Comparison of ENCODE assay signal across 1 cellular context in genomic region chr14:73851567-73852382, GRCh38.
A peak's percentile ranks its signal among the peaks of the same experiment; 100 is the strongest.
TF ChIP-seq lines count a peak whose summit lies in the region.

Gene PTGR2, plus strand, starts transcription at chr14:73851831. Its CDS starts 7,032 bp downstream, at chr14:73858863.

TF ChIP-seq in HepG2, 621 proteins besides CTCF, POLR2A, EP300 and RAD21 (continued from another document and continues in another):
- TF ChIP-seq HNF1A (IDR thresholded peaks at IDR 0.05; ENCODE audit: low read depth) (peak; percentile 5; the same call in 1 of the 2 replicates), HNF1A (CRISPR knock-in tag; IDR thresholded peaks at IDR 0.05; ENCODE audit: borderline replicate concordance) (peak; percentile 26; the same call in 1 of the 2 replicates), KDM2A (CRISPR knock-in tag; IDR thresholded peaks at IDR 0.05; ENCODE audit: borderline replicate concordance, low read depth) (peak; percentile 72), NONO (IDR thresholded peaks at IDR 0.05) (no peak), NONO (CRISPR knock-in tag; conservative IDR thresholded peaks at IDR 0.05) (peak; percentile 54), ZNF747 (CRISPR knock-in tag; IDR thresholded peaks at IDR 0.05; ENCODE audit: borderline replicate concordance) (peak; percentile 58; the same call in 1 of the 2 replicates), TRAFD1 (CRISPR knock-in tag; IDR thresholded peaks at IDR 0.05; ENCODE audit: borderline replicate concordance) (no peak), KDM6A (CRISPR knock-in tag; IDR thresholded peaks at IDR 0.05; ENCODE audit: low read depth) (no peak), BATF2 (CRISPR knock-in tag; IDR thresholded peaks at IDR 0.05) (no peak), TARDBP (CRISPR knock-in tag; IDR thresholded peaks at IDR 0.05) (no peak; the same call in 1 of the 2 replicates), NFIC (IDR thresholded peaks at IDR 0.05; ENCODE audit: low read length) (no peak), NAIF1 (CRISPR knock-in tag; IDR thresholded peaks at IDR 0.05; ENCODE audit: borderline replicate concordance) (no peak), SMAD9 (CRISPR knock-in tag; IDR thresholded peaks at IDR 0.05) (no peak), SUZ12 (IDR thresholded peaks at IDR 0.05; ENCODE audit: low read depth, low read length) (no peak), ZNF563 (CRISPR knock-in tag; IDR thresholded peaks at IDR 0.05) (no peak), ZNF512B (CRISPR knock-in tag; IDR thresholded peaks at IDR 0.05; ENCODE audit: borderline replicate concordance) (no peak), ZBTB8A (CRISPR knock-in tag; IDR thresholded peaks at IDR 0.05; ENCODE audit: borderline replicate concordance, low read depth) (no peak; the same call in 1 of the 2 replicates), ETV5 (CRISPR knock-in tag; IDR thresholded peaks at IDR 0.05; ENCODE audit: borderline replicate concordance) (peak; percentile 87), FOXM1 (CRISPR knock-in tag; IDR thresholded peaks at IDR 0.05) (no peak), SNAPC2 (CRISPR knock-in tag; IDR thresholded peaks at IDR 0.05) (no peak), SP4 (CRISPR knock-in tag; IDR thresholded peaks at IDR 0.05) (peak; percentile 78), ZNF253 (CRISPR knock-in tag; IDR thresholded peaks at IDR 0.05; ENCODE audit: borderline replicate concordance) (no peak), RFX3 (CRISPR knock-in tag; IDR thresholded peaks at IDR 0.05) (no peak), SETDB1 (CRISPR knock-in tag; IDR thresholded peaks at IDR 0.05; ENCODE audit: borderline replicate concordance) (no peak), ZNF335 (CRISPR knock-in tag; IDR thresholded peaks at IDR 0.05) (0 out of 2 replicates have a peak, but pooled peaks have one; percentile 10), MYPOP (CRISPR knock-in tag; IDR thresholded peaks at IDR 0.05) (0 out of 2 replicates have a peak, but pooled peaks have one; percentile 75), MED13 (CRISPR knock-in tag; IDR thresholded peaks at IDR 0.05) (peak; percentile 56; the same call in 1 of the 2 replicates), GFI1 (CRISPR knock-in tag; IDR thresholded peaks at IDR 0.05; ENCODE audit: borderline replicate concordance) (peak; percentile 99), ZNF839 (CRISPR knock-in tag; IDR thresholded peaks at IDR 0.05; ENCODE audit: borderline replicate concordance) (0 out of 2 replicates have a peak, but pooled peaks have one; percentile 15), ZNF124 (CRISPR knock-in tag; IDR thresholded peaks at IDR 0.05) (peak; percentile 70), PAWR (CRISPR knock-in tag; IDR thresholded peaks at IDR 0.05; ENCODE audit: borderline replicate concordance) (no peak), ZFP36L1 (CRISPR knock-in tag; IDR thresholded peaks at IDR 0.05) (0 out of 2 replicates have a peak, but pooled peaks have one; percentile 21), ZBTB25 (CRISPR knock-in tag; IDR thresholded peaks at IDR 0.05) (peak; percentile 44; the same call in 1 of the 2 replicates), SRY (CRISPR knock-in tag; IDR thresholded peaks at IDR 0.05) (no peak), SOX6 (IDR thresholded peaks at IDR 0.05) (no peak), SOX6 (CRISPR knock-in tag; IDR thresholded peaks at IDR 0.05) (peak; percentile 45), ZNF282 (IDR thresholded peaks at IDR 0.05; ENCODE audit: partially characterized antibody) (no peak), ZNF331 (CRISPR knock-in tag; IDR thresholded peaks at IDR 0.05) (no peak), ZNF513 (CRISPR knock-in tag; conservative IDR thresholded peaks at IDR 0.05) (no peak), ZBTB49 (CRISPR knock-in tag; IDR thresholded peaks at IDR 0.05; ENCODE audit: borderline replicate concordance) (no peak), NFYB (CRISPR knock-in tag; IDR thresholded peaks at IDR 0.05) (no peak), ZNF20 (CRISPR knock-in tag; IDR thresholded peaks at IDR 0.05) (no peak), NR2F1 (CRISPR knock-in tag; IDR thresholded peaks at IDR 0.05) (0 out of 4 replicates have a peak, but pooled peaks of 1 of the 2 experiments have one; percentile 19), SP5 (CRISPR knock-in tag; IDR thresholded peaks at IDR 0.05; ENCODE audit: borderline replicate concordance, low read depth) (peak; percentile 70; the same call in 1 of the 2 replicates), ZNF101 (CRISPR knock-in tag; IDR thresholded peaks at IDR 0.05; ENCODE audit: borderline replicate concordance, low read depth) (no peak)
